In the genomic region with DNA sequence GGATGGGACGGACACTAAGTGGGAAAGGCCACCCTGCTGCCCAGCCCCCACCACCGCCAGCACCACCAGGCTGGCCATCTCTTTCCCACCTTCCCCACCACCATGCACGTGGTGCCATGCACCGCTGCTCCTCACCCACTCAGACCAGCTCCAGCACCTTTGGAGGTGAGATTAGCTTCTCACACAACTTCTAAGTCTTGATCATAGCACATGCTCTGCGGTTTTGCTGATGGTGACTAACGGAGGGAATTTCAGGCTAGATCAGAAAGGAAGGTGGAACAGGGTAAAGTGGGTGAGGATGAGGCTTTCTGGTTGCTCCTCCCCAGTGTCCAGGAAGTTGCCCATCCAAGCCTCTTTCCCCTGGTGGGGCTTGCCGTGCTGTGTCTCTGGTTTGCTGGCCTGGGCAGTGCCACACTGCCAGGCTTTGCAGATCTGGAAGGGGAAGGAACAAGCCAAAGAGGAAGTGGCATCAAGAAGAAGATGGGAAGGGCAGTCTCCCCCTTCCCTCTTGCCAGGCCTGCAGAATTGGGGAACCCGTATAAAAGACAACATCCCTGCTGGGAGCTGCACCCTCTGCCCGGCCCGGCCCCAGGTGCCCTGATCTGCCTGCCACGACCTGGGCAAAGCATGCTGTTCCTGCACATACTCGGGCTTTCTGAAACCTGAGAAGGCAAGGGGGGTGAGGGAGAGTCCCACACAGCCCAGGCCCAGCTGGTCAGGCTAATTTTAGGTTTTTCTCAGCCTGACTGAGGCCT, we compare ENCODE assay signal across 8 cellular contexts. TPM values are rescaled to one million over a fixed set of nuclear protein-coding genes. Genes with fewer than 3 reads are reported as not detected.
A peak's percentile ranks its signal among the peaks of the same experiment; 100 is the strongest.
DNase-seq lines count a peak whose midpoint lies in the region; ATAC-seq and TF ChIP-seq lines count a peak whose summit lies in the region.

No MANE protein-coding gene starts in this region.

- no peaks in the 10 kb centered on the region for H3K79me2 ChIP-seq in OCI-LY7 (ENCODE audit: insufficient read depth, low read depth, low read length)

- WGBS in endodermal cell (ENCODE audit: insufficient coverage in 1 of 2, insufficient read length in 1 of 2), 2 experiments: 67 to 90% methylated on average over 4 to 12 of the region's 12 CpGs

- peaks cover 28% of the 10 kb centered on the region for H3K27me3 Mint-ChIP-seq in endodermal cell (ENCODE audit: insufficient read depth)

- H4K20me1 ChIP-seq in OCI-LY7 (ENCODE audit: insufficient read depth, low read length): no peaks in the 10 kb centered on the region

- TF ChIP-seq CTCF in OCI-LY7 (conservative IDR thresholded peaks at IDR 0.05; ENCODE audit: low read length): 0 out of 2 replicates have a peak, but pooled peaks have one; percentile 7
- no peak for TF ChIP-seq CTCF in endodermal cell (conservative IDR thresholded peaks at IDR 0.05)
- TF ChIP-seq CTCF in gastrocnemius medialis (IDR thresholded peaks at IDR 0.05 in 4 of 5, conservative IDR thresholded peaks at IDR 0.05 in 1 of 5): no peak

- DNase-seq in AML-193 (lab: John Stamatoyannopoulos, UW) (peak; percentile 77 to 84), OCI-LY7 (ENCODE audit: low spot score) (peak; percentile 37), endodermal cell (peak; percentile 41), gastrocnemius medialis (peak; percentile 89 to 94), D341Med (ENCODE audit: low spot score) (no peak), hepatic stellate cell (ENCODE audit: low spot score) (no peak)

- H2AFZ ChIP-seq in OCI-LY7 (ENCODE audit: low read length): peak overlapping the region; percentile 77

- H3K4me1 ChIP-seq in OCI-LY7 (ENCODE audit: insufficient read depth, low read length, poor library complexity, severe bottlenecking) (peaks cover 25% of the 10 kb centered on the region), endodermal cell (ENCODE audit: control insufficient read depth, insufficient read depth, low read length) (peaks cover 6% of the 10 kb centered on the region), gastrocnemius medialis (peaks cover 67 to 83% of the 10 kb centered on the region in 2 donors)

- intact Hi-C loops in OCI-LY7 (cut with micrococcal nuclease; ENCODE audit: unreplicated experiment): loop anchor here (2.0 kb wide), 1 partner anchor 44 kb away; the partner anchor contains the start of gene CAB39
- intact Hi-C loops in gastrocnemius medialis (cut with DNase I; ENCODE audit: low total_unique reads): loop anchor here (1.0 to 5.0 kb wide), 5 partner anchors 18 to 144 kb away; no protein-coding TSS in a partner anchor

- no peaks in the 10 kb centered on the region for H3K9me3 Mint-ChIP-seq in endodermal cell

- no peaks in the 10 kb centered on the region for H3K9me2 ChIP-seq in OCI-LY7 (ENCODE audit: insufficient read depth, low read length)

- CTCF ChIA-PET in OCI-LY7 (lab: Charles Lee; ENCODE audit: unreplicated experiment): interaction anchor here (0.6 kb wide), 1 partner anchor 129 kb away, joined by 3 read pairs; no protein-coding TSS in a partner anchor

- no peak overlapping the region for H3K4me3 Mint-ChIP-seq in endodermal cell

- no TSS peak for BruUV-seq in OCI-LY7 (replicated peaks; lab: Mats Ljungman, UMichigan)

- H3K4me2 ChIP-seq in OCI-LY7 (ENCODE audit: low read length): peak overlapping the region; percentile 38

- in situ Hi-C loops in gastrocnemius medialis (cut with MboI; ENCODE audit: low sequenced_read_pairs in 4 of 4): no loop called here

- H3K36me3 ChIP-seq in OCI-LY7 (ENCODE audit: insufficient read depth, low read length): no peaks in the 10 kb centered on the region
- H3K36me3 ChIP-seq in endodermal cell (ENCODE audit: control insufficient read depth, insufficient read depth, low read length): no peaks in the 10 kb centered on the region
- H3K36me3 ChIP-seq in gastrocnemius medialis: no peaks in the 10 kb centered on the region

- H3K9me3 ChIP-seq in OCI-LY7 (ENCODE audit: low read length) (no peaks in the 10 kb centered on the region), endodermal cell (ENCODE audit: control insufficient read depth, low read length) (no peaks in the 10 kb centered on the region), gastrocnemius medialis (no peaks in the 10 kb centered on the region)

- POLR2A ChIA-PET in OCI-LY7 (lab: Charles Lee): interaction anchor here (0.5 to 1.7 kb wide), 7 partner anchors 8 to 1026 kb away, joined by 3 to 10 read pairs (median 3); no protein-coding TSS in a partner anchor

- ATAC-seq in GM18870 (IDR thresholded peaks at IDR 0.05; ENCODE audit: unreplicated experiment): peak; percentile 42
- peak; percentile 49 for ATAC-seq in HG02981 (IDR thresholded peaks at IDR 0.05; ENCODE audit: unreplicated experiment)
- ATAC-seq in gastrocnemius medialis: peak; percentile 84 to 87

- H3K27me3 ChIP-seq in endodermal cell (ENCODE audit: control insufficient read depth, insufficient read depth, low read length, poor library complexity, severe bottlenecking): peaks cover 4% of the 10 kb centered on the region
- no peaks in the 10 kb centered on the region for H3K27me3 ChIP-seq in gastrocnemius medialis

- H3K4me3 ChIP-seq in OCI-LY7 (ENCODE audit: low read depth, low read length, poor library complexity, severe bottlenecking) (no peak overlapping the region), endodermal cell (ENCODE audit: low read length) (no peak overlapping the region), gastrocnemius medialis (peak overlapping the region in 2 of 4 donors; percentile 5 to 9)

- no peak for TF ChIP-seq POLR2A in gastrocnemius medialis (IDR thresholded peaks at IDR 0.05)

- H3K36me3 Mint-ChIP-seq in endodermal cell (ENCODE audit: low read depth): no peaks in the 10 kb centered on the region

- H3K9ac ChIP-seq in endodermal cell (ENCODE audit: extremely low read depth, low read length, poor library complexity, severe bottlenecking): no peak overlapping the region

- H3K4me1 Mint-ChIP-seq in endodermal cell: peaks cover 37% of the 10 kb centered on the region

- H3K27ac Mint-ChIP-seq in endodermal cell: no peak overlapping the region

- H3K27ac ChIP-seq in OCI-LY7 (ENCODE audit: low read depth, low read length, poor library complexity, severe bottlenecking): no peak overlapping the region
- H3K27ac ChIP-seq in endodermal cell (ENCODE audit: low read depth, low read length): no peak overlapping the region
- H3K27ac ChIP-seq in gastrocnemius medialis: peak overlapping the region; percentile 86 to 89 (median 88)

RNA-seq across cellular contexts. Expression of gene CAB39, which starts 44.3 kb away (rescaled TPM):
- total RNA-seq in OCI-LY7 (2014; rRNA removed; shearing (Covaris generic)): 31.5 and 39.3 TPM in 2 replicates
- total RNA-seq in OCI-LY7 (2022): 53.4 and 53.8 TPM in 2 replicates
- total RNA-seq in endodermal cell: 10 to 100 TPM; 41.4 to 48.4 TPM
- polyA plus RNA-seq in endodermal cell (2013, experiment 1 of 2): 49.7 TPM
- polyA plus RNA-seq in endodermal cell (2013, experiment 2 of 2): 46.8 TPM
- total RNA-seq in gastrocnemius medialis: 100 to 1,000 TPM in 3 of 4 donors, 10 to 100 TPM in 1; 93.9 to 211 (median 133) TPM

Comparison
In these comparisons a context has a peak if more than half of its experiments do, and no peak if none do; other contexts are left out.
1. DNase-seq: peak in AML-193 (2 of 2), OCI-LY7 (single experiment), endodermal cell (single experiment) and gastrocnemius medialis (2 of 2); none in D341Med (single experiment) and hepatic stellate cell (single experiment).
2. H3K27ac ChIP-seq: peak in gastrocnemius medialis (4 of 4); none in OCI-LY7 (single experiment) and endodermal cell (single experiment).
3. Peak in every context shown above with its lines, with median percentiles within 50 percentile points of each other: ATAC-seq.